In genomic region chr15:44666208-44667038, GRCh38 we compare ENCODE assay signal across 1 cellular context.
TF ChIP-seq lines count a peak whose summit lies in the region.

No MANE protein-coding gene starts in this region.

TF ChIP-seq in K562, 482 proteins besides CTCF, POLR2A, EP300 and RAD21:
- TF ChIP-seq PHF8 (IDR thresholded peaks at IDR 0.05; ENCODE audit: borderline replicate concordance, low read length) (no peak), PRDM10 (IDR thresholded peaks at IDR 0.05; ENCODE audit: partially characterized antibody) (peak; percentile 81)
